ENCODE assay signal across 1 cellular context in genomic region chr2:129958736-129959135, GRCh38. TPM values are rescaled to one million over a fixed set of nuclear protein-coding genes. Genes with fewer than 3 reads are reported as not detected.
"Had no signal": no experiment of that assay in that cellular context is flagged by ENCODE, and none has a peak within 500 bp of the region (broad histone marks: within the 10 kb centered on the region; RNA-seq: fewer than 3 reads in every experiment).

No MANE protein-coding gene starts in this region.

RNA-seq across cellular contexts. Expression of gene RAB6C, which starts 20.7 kb away (rescaled TPM):
- polyA plus RNA-seq: stomach had no signal
